In genomic region chr15:99929266-99929665, GRCh38 we compare ENCODE assay signal across 13 cellular contexts.
DNase-seq lines count a peak whose midpoint lies in the region; ATAC-seq and TF ChIP-seq lines count a peak whose summit lies in the region.
"Had no signal": no experiment of that assay in that cellular context is flagged by ENCODE, and none has a peak within 500 bp of the region (broad histone marks: within the 10 kb centered on the region; RNA-seq: fewer than 3 reads in every experiment).

No MANE protein-coding gene starts in this region.

- H3K4me3 ChIP-seq in KMS-11 (IDR thresholded peaks at IDR 0.05; ENCODE audit: insufficient read depth, low read depth, low read length), result no peak overlapping the region
- peak overlapping the region; percentile 81 for H3K4me3 ChIP-seq in neural cell (ENCODE audit: low read length)
- H3K4me3 ChIP-seq: mucosa of descending colon had no signal

- TF ChIP-seq EP300 in neural cell (conservative IDR thresholded peaks at IDR 0.05; ENCODE audit: poor library complexity, severe bottlenecking), result no peak

- peak overlapping the region; percentile 94 for H3K4me2 ChIP-seq in KMS-11
- no peak overlapping the region for H3K4me2 ChIP-seq in neural cell (ENCODE audit: low read length)

- H3K27me3 Mint-ChIP-seq in T-helper 2 cell treated with Interferon-gamma antibody and Interleukin-4, amounts not matched to agents 5 μg/mL and 100 μg/mL, for 36 hours (ENCODE audit: low read depth), result peaks cover 21% of the 10 kb centered on the region
- peaks cover 0 to 11% of the 10 kb centered on the region in 2 donors for H3K27me3 Mint-ChIP-seq in effector memory CD8-positive, alpha-beta T cell

- H3K4me1 ChIP-seq in KMS-11 (ENCODE audit: low read depth, poor library complexity, severe bottlenecking), result peaks cover 9% of the 10 kb centered on the region

- no peaks in the 10 kb centered on the region for H3K9me3 Mint-ChIP-seq in T-helper 2 cell treated with Interferon-gamma antibody and Interleukin-4, amounts not matched to agents 5 μg/mL and 100 μg/mL, for 36 hours
- H3K9me3 Mint-ChIP-seq in effector memory CD8-positive, alpha-beta T cell, result no peaks in the 10 kb centered on the region

- no peaks in the 10 kb centered on the region for H3K79me2 ChIP-seq in KMS-11 (ENCODE audit: insufficient read depth, low read depth)
- no peaks in the 10 kb centered on the region for H3K79me2 ChIP-seq in neural cell (replicated peaks; ENCODE audit: insufficient read depth, low read length)

- H3K9me3 ChIP-seq in neural cell (ENCODE audit: low read length), result no peaks in the 10 kb centered on the region
- H3K9me3 ChIP-seq: mucosa of descending colon had no signal

- DNase-seq in T-helper 2 cell treated with Interferon-gamma antibody and Interleukin-4, amounts not matched to agents 5 μg/mL and 100 μg/mL, for 36 hours (ENCODE audit: low spot score), result no peak
- DNase-seq in T-helper 2 cell (no peak), substantia nigra (lab: John Stamatoyannopoulos, UW) (no peak), activated gamma-delta T cell (lab: John Stamatoyannopoulos, UW) (no peak), NCI-H2029 treated with DMSO at 0.1 percent for 48 hours (lab: John Stamatoyannopoulos, UW) (no peak)
- no peak for DNase-seq in effector memory CD8-positive, alpha-beta T cell
- DNase-seq: 8988T, IMR-90, NCI-H1417 treated with DMSO at 0.1 percent for 48 hours, SHP77 treated with DMSO at 0.1 percent for 48 hours had no signal

- H3K27ac ChIP-seq in KMS-11, result no peak overlapping the region
- H3K27ac ChIP-seq in neural cell (ENCODE audit: low read length), result no peak overlapping the region
- no peak overlapping the region for H3K27ac ChIP-seq in substantia nigra (ENCODE audit: low read depth, low read length, poor library complexity, severe bottlenecking)

- TF ChIP-seq CTCF in KMS-11 (conservative IDR thresholded peaks at IDR 0.05; ENCODE audit: low read depth, low read length) (no peak), neural cell (IDR thresholded peaks at IDR 0.05; ENCODE audit: poor library complexity, severe bottlenecking) (no peak)

- H3K4me3 Mint-ChIP-seq in T-helper 2 cell treated with Interferon-gamma antibody and Interleukin-4, amounts not matched to agents 5 μg/mL and 100 μg/mL, for 36 hours, result peak overlapping the region; percentile 88
- peak overlapping the region; percentile 69 to 79 for H3K4me3 Mint-ChIP-seq in effector memory CD8-positive, alpha-beta T cell

- H3K36me3 Mint-ChIP-seq in T-helper 2 cell treated with Interferon-gamma antibody and Interleukin-4, amounts not matched to agents 5 μg/mL and 100 μg/mL, for 36 hours (ENCODE audit: low read depth), result no peaks in the 10 kb centered on the region
- H3K36me3 Mint-ChIP-seq in effector memory CD8-positive, alpha-beta T cell (ENCODE audit: insufficient read depth), result peaks cover 12% of the 10 kb centered on the region

- H4K20me1 ChIP-seq in KMS-11 (ENCODE audit: insufficient read depth) (no peaks in the 10 kb centered on the region), neural cell (ENCODE audit: insufficient read depth) (no peaks in the 10 kb centered on the region)

- H3K9me2 ChIP-seq in neural cell (ENCODE audit: insufficient read depth, low read length), result no peaks in the 10 kb centered on the region

- H3K9ac ChIP-seq in KMS-11 (peak overlapping the region; percentile 41; the same call in 1 of the 2 replicates), neural cell (ENCODE audit: low read length) (no peak overlapping the region)

- no peak for TF ChIP-seq RAD21 in neural cell (conservative IDR thresholded peaks at IDR 0.05)

- H3K36me3 ChIP-seq in KMS-11 (ENCODE audit: insufficient read depth), result no peaks in the 10 kb centered on the region
- H3K36me3 ChIP-seq in neural cell (ENCODE audit: insufficient read depth, low read length), result no peaks in the 10 kb centered on the region

- no peak for ATAC-seq in effector memory CD8-positive, alpha-beta T cell (replicated peaks)

- H2AFZ ChIP-seq in KMS-11 (ENCODE audit: low read depth), result peak overlapping the region; percentile 95
- no peak overlapping the region for H2AFZ ChIP-seq in neural cell (ENCODE audit: low read depth, low read length)

- H3K4me1 Mint-ChIP-seq in T-helper 2 cell treated with Interferon-gamma antibody and Interleukin-4, amounts not matched to agents 5 μg/mL and 100 μg/mL, for 36 hours (ENCODE audit: low read depth), result peaks cover 12% of the 10 kb centered on the region
- H3K4me1 Mint-ChIP-seq in effector memory CD8-positive, alpha-beta T cell (ENCODE audit: low read depth in 2 of 2), result peaks cover 4 to 16% of the 10 kb centered on the region in 2 donors

- H3K27me3 ChIP-seq in KMS-11 (ENCODE audit: insufficient read depth, low read depth) (no peaks in the 10 kb centered on the region), neural cell (ENCODE audit: insufficient read depth, low read depth, low read length) (peaks cover 17% of the 10 kb centered on the region)

- no peak overlapping the region for H3K27ac Mint-ChIP-seq in T-helper 2 cell treated with Interferon-gamma antibody and Interleukin-4, amounts not matched to agents 5 μg/mL and 100 μg/mL, for 36 hours
- H3K27ac Mint-ChIP-seq in effector memory CD8-positive, alpha-beta T cell, result no peak overlapping the region

- no peaks in the 10 kb centered on the region for H3F3A ChIP-seq in neural cell (ENCODE audit: insufficient read depth, low read length, poor library complexity, severe bottlenecking)

TF ChIP-seq in neural cell, 6 proteins besides CTCF, POLR2A, EP300 and RAD21:
- TF ChIP-seq EZH2 (IDR thresholded peaks at IDR 0.05; ENCODE audit: borderline replicate concordance, insufficient read depth, low read length, poor library complexity, severe bottlenecking) (no peak), TAF1 (IDR thresholded peaks at IDR 0.05; ENCODE audit: low read depth) (no peak), POLR2AphosphoS5 (IDR thresholded peaks at IDR 0.05) (no peak), REST (IDR thresholded peaks at IDR 0.05; ENCODE audit: borderline replicate concordance) (no peak), SMC3 (conservative IDR thresholded peaks at IDR 0.05; ENCODE audit: poor library complexity) (no peak), MXI1 (conservative IDR thresholded peaks at IDR 0.05; ENCODE audit: poor library complexity, severe bottlenecking) (no peak)
